8 cellular contexts compared by ENCODE assay signal in genomic region chr3:32106132-32106928, GRCh38. TPM values are rescaled to one million over a fixed set of nuclear protein-coding genes. Genes with fewer than 3 reads are reported as not detected.
A peak's percentile ranks its signal among the peaks of the same experiment; 100 is the strongest.
DNase-seq lines count a peak whose midpoint lies in the region; ATAC-seq and TF ChIP-seq lines count a peak whose summit lies in the region.

TSS of gene GPD1L (plus strand) at chr3:32106620. CDS start at chr3:32106712, 92 bp downstream.

- peak within 1 kb of the TSS; percentile 87 for H3K4me3 Mint-ChIP-seq in activated T-cell treated with anti-CD3 and anti-CD28 coated beads, Interleukin-2, amount 50 U/mL, for 24 hours

- no peaks in the 10 kb centered on the region for H3K27me3 Mint-ChIP-seq in activated T-cell treated with anti-CD3 and anti-CD28 coated beads, Interleukin-2, amount 50 U/mL, for 24 hours

- H3K36me3 Mint-ChIP-seq in activated T-cell treated with anti-CD3 and anti-CD28 coated beads, Interleukin-2, amount 50 U/mL, for 24 hours (ENCODE audit: low read depth) = peaks cover 6% of the 10 kb centered on the region

- H3K9ac ChIP-seq in mucosa of stomach (ENCODE audit: low read length) = peak within 1 kb of the TSS; percentile 66

- peak; percentile 23 for TF ChIP-seq POLR2A in erythroblast (IDR thresholded peaks at IDR 0.05; ENCODE audit: low read length)

- DNase-seq in DMS153 (lab: John Stamatoyannopoulos, UW) = peak; percentile 61
- peak; percentile 87 for DNase-seq in Jurkat, Clone E6-1 (ENCODE audit: low read depth, low spot score)
- DNase-seq in activated T-cell treated with anti-CD3 and anti-CD28 coated beads, Interleukin-2, amount 50 U/mL, for 24 hours = peak; percentile 97
- DNase-seq in erythroblast (lab: John Stamatoyannopoulos, UW) = peak; percentile 95 to 96
- DNase-seq in stimulated activated CD8-positive, alpha-beta memory T cell treated with anti-CD3 and anti-CD28 coated beads, Interleukin-4, amount 100 ng/mL, for 48 hours = peak; percentile 92

- no peaks in the 10 kb centered on the region for H3K36me3 ChIP-seq in mucosa of stomach (ENCODE audit: control insufficient read depth, insufficient read depth, low read length)

- H3K9me3 Mint-ChIP-seq in activated T-cell treated with anti-CD3 and anti-CD28 coated beads, Interleukin-2, amount 50 U/mL, for 24 hours = peaks cover 10% of the 10 kb centered on the region

- H3K4me3 ChIP-seq in Jurkat, Clone E6-1 (ENCODE audit: low read length) = peak within 1 kb of the TSS; percentile 67
- peak within 1 kb of the TSS; percentile 82 for H3K4me3 ChIP-seq in mucosa of stomach (ENCODE audit: low read length)

- no peaks in the 10 kb centered on the region for H3K9me3 ChIP-seq in mucosa of stomach (ENCODE audit: control insufficient read depth, low read length)

- peak; percentile 100 for ATAC-seq in GM21717 (IDR thresholded peaks at IDR 0.05; ENCODE audit: unreplicated experiment)

- peaks cover 44% of the 10 kb centered on the region for H3K4me1 ChIP-seq in mucosa of stomach (ENCODE audit: control insufficient read depth, insufficient read depth, low read length)

- H3K27ac Mint-ChIP-seq in activated T-cell treated with anti-CD3 and anti-CD28 coated beads, Interleukin-2, amount 50 U/mL, for 24 hours = peak within 1 kb of the TSS; percentile 88

- peaks cover 42% of the 10 kb centered on the region for H3K4me1 Mint-ChIP-seq in activated T-cell treated with anti-CD3 and anti-CD28 coated beads, Interleukin-2, amount 50 U/mL, for 24 hours (ENCODE audit: low read depth)

- H3K27me3 ChIP-seq in mucosa of stomach (ENCODE audit: control insufficient read depth, insufficient read depth, low read length) = no peaks in the 10 kb centered on the region

TF ChIP-seq in PFSK-1, 5 proteins besides CTCF, POLR2A, EP300 and RAD21:
- TF ChIP-seq POLR2AphosphoS5 (IDR thresholded peaks at IDR 0.05; ENCODE audit: low read depth, low read length) = peak; percentile 49; the same call in 1 of the 2 replicates
- no peak for TF ChIP-seq REST (IDR thresholded peaks at IDR 0.05; ENCODE audit: insufficient read depth in 1 of 2, low read depth in 2 of 2, low read length in 2 of 2)
- peak; percentile 57; the same call in 1 of the 2 replicates for TF ChIP-seq TAF1 (IDR thresholded peaks at IDR 0.05; ENCODE audit: borderline replicate concordance, insufficient read depth, low read length)
- TF ChIP-seq SIN3A (IDR thresholded peaks at IDR 0.05; ENCODE audit: borderline replicate concordance, insufficient read depth, low read length) = no peak
- TF ChIP-seq FOXP2 (optimal IDR thresholded peaks at IDR 0.05; ENCODE audit: borderline replicate concordance, extremely low read depth, extremely low read length, insufficient read depth) = peak; percentile 56

RNA-seq across cellular contexts. Expression of gene GPD1L, which starts in this region (rescaled TPM):
- 20.2 TPM for polyA plus RNA-seq in Jurkat, Clone E6-1 (2012; ENCODE audit: insufficient read depth, insufficient read length)
- 19.0 TPM for polyA plus RNA-seq in PFSK-1 (2012; ENCODE audit: insufficient read length, low read depth)

Comparison
In these comparisons a context has a peak if more than half of its experiments do, and no peak if none do; other contexts are left out.
1. Peak in every context shown above with its lines: DNase-seq, ATAC-seq and H3K4me3 ChIP-seq.